ENCODE assay signal across 19 cellular contexts in genomic region chr9:123655681-123656423, GRCh38.
"Had no signal": no experiment of that assay in that cellular context is flagged by ENCODE, and none has a peak within 500 bp of the region (broad histone marks: within the 10 kb centered on the region; RNA-seq: fewer than 3 reads in every experiment).

No MANE protein-coding gene starts in this region.

- H3K4me1 ChIP-seq: foreskin keratinocyte, lower lobe of right lung, uterus had no signal

- H3K27ac ChIP-seq: brain microvascular endothelial cell, epithelial cell of prostate, foreskin keratinocyte, lower lobe of right lung, tibial artery, uterus had no signal

- H3K27me3 ChIP-seq: brain microvascular endothelial cell, foreskin keratinocyte, tibial artery, uterus had no signal

- H3K4me3 ChIP-seq: lower lobe of right lung, tibial artery, uterus had no signal

- DNase-seq: activated CD4-positive, alpha-beta T cell treated with anti-CD3 and anti-CD28 coated beads, Interleukin-2, amount 10 ng/mL, durations not matched to agents 7 days and 5 days; activated CD4-positive, CD25-positive, alpha-beta regulatory T cell; activated CD8-positive, alpha-beta T cell treated with anti-CD3 and anti-CD28 coated beads, Interleukin-2, amount 10 ng/mL, durations not matched to agents 7 days and 5 days; activated naive CD4-positive, alpha-beta T cell treated with anti-CD3 and anti-CD28 coated beads for 36 hours; activated T-cell treated with anti-CD3 and anti-CD28 coated beads, Interleukin-2, amount 50 U/mL, for 24 hours; anterior cingulate cortex; brain microvascular endothelial cell; central memory CD4-positive, alpha-beta T cell; endodermal cell; hypothalamus; islet precursor cell; lower lobe of right lung; retina; stimulated activated naive CD4-positive, alpha-beta T cell; T-helper 2 cell; tibial artery; uterus had no signal

- H3K9me3 ChIP-seq: lower lobe of right lung, tibial artery, uterus had no signal

- H3K36me3 ChIP-seq: brain microvascular endothelial cell, lower lobe of right lung, uterus had no signal

- ATAC-seq: activated CD8-positive, alpha-beta T cell treated with anti-CD3 and anti-CD28 coated beads, Interleukin-2, amount 10 ng/mL, durations not matched to agents 7 days and 5 days; foreskin keratinocyte had no signal
